ENCODE assay signal across 11 cellular contexts in genomic region chr5:16492398-16493175, GRCh38. TPM values are rescaled to one million over a fixed set of nuclear protein-coding genes. Genes with fewer than 3 reads are reported as not detected.
DNase-seq lines count a peak whose midpoint lies in the region; ATAC-seq and TF ChIP-seq lines count a peak whose summit lies in the region.
"Had no signal": no experiment of that assay in that cellular context is flagged by ENCODE, and none has a peak within 500 bp of the region (broad histone marks: within the 10 kb centered on the region; RNA-seq: fewer than 3 reads in every experiment).

No MANE protein-coding gene starts in this region.

- no peaks in the 10 kb centered on the region for H3K27me3 ChIP-seq in left lung
- H3K27me3 ChIP-seq in ascending aorta: no peaks in the 10 kb centered on the region
- H3K27me3 ChIP-seq: neutrophil had no signal

- no peaks in the 10 kb centered on the region for H3K36me3 ChIP-seq in HEK293 (ENCODE audit: control insufficient read depth in 2 of 2, insufficient read depth in 1 of 2, low read length in 2 of 2)
- H3K36me3 ChIP-seq in left lung: no peaks in the 10 kb centered on the region
- no peaks in the 10 kb centered on the region for H3K36me3 ChIP-seq in ascending aorta
- H3K36me3 ChIP-seq: neutrophil had no signal

- intact Hi-C loops in left lung (cut with DNase I): no loop called here
- intact Hi-C loops in ascending aorta (cut with DNase I): no loop called here

- CTCF ChIA-PET in HEK293 (lab: Yijun Ruan, JAX): interaction anchor here (1.1 kb wide), 1 partner anchor 56 kb away, joined by 5 read pairs; no protein-coding TSS in a partner anchor

- peak; percentile 29 for DNase-seq in A172 (ENCODE audit: low spot score)
- peak; percentile 35 for DNase-seq in astrocyte of the spinal cord (ENCODE audit: low read depth, low spot score)
- DNase-seq in left lung: peak in 1 of 2 donors; percentile 62
- DNase-seq in ascending aorta (ENCODE audit: low spot score in 2 of 2): no peak
- DNase-seq in activated effector memory CD4-positive, alpha-beta T cell treated with anti-CD3 and anti-CD28 coated beads, Interleukin-2, amount 50 U/mL, for 16 hours: no peak
- no peak for DNase-seq in activated T-cell treated with anti-CD3 and anti-CD28 coated beads, Interleukin-2, amount 50 U/mL, for 48 hours
- DNase-seq: DMS79 treated with DMSO at 0.1 percent for 48 hours, SIG-M5 had no signal

- TF ChIP-seq CTCF in HEK293 (tag by site-specific recombination; IDR thresholded peaks at IDR 0.05) (no peak), astrocyte of the spinal cord (IDR thresholded peaks at IDR 0.05; ENCODE audit: low read depth, low read length) (no peak), left lung (IDR thresholded peaks at IDR 0.05) (no peak), ascending aorta (IDR thresholded peaks at IDR 0.05) (no peak)

- no peak overlapping the region for H3K4me3 ChIP-seq in HEK293 (ENCODE audit: low read depth, low read length)
- H3K4me3 ChIP-seq in astrocyte of the spinal cord (ENCODE audit: low read depth, low read length): no peak overlapping the region
- no peak overlapping the region for H3K4me3 ChIP-seq in left lung
- H3K4me3 ChIP-seq in ascending aorta: no peak overlapping the region

- H3K9me3 ChIP-seq in HEK293 (ENCODE audit: control insufficient read depth, insufficient read depth, low read depth, low read length): peaks cover 5% of the 10 kb centered on the region
- peaks cover 0 to 22% of the 10 kb centered on the region in 2 donors for H3K9me3 ChIP-seq in left lung
- peaks cover 0 to 10% of the 10 kb centered on the region in 2 donors for H3K9me3 ChIP-seq in ascending aorta
- H3K9me3 ChIP-seq: neutrophil had no signal

- no peak overlapping the region for H3K27ac ChIP-seq in HEK293 (ENCODE audit: extremely low read depth, low read depth, low read length)
- peak overlapping the region; percentile 44 to 61 for H3K27ac ChIP-seq in left lung
- H3K27ac ChIP-seq in ascending aorta: no peak overlapping the region
- H3K27ac ChIP-seq: neutrophil had no signal

- peak; percentile 87 for ATAC-seq in left lung
- no peak for ATAC-seq in GM21515 (IDR thresholded peaks at IDR 0.05; ENCODE audit: unreplicated experiment)

- in situ Hi-C loops in astrocyte of the spinal cord (cut with HindIII; ENCODE audit: low sequenced_read_pairs): no loop called here

- H3K4me1 ChIP-seq in HEK293 (ENCODE audit: control insufficient read depth, insufficient read depth, low read length): no peaks in the 10 kb centered on the region
- peaks cover 0 to 7% of the 10 kb centered on the region in 2 donors for H3K4me1 ChIP-seq in left lung
- H3K4me1 ChIP-seq in ascending aorta: no peaks in the 10 kb centered on the region

- POLR2A ChIA-PET in HEK293 (lab: Yijun Ruan, JAX): no interaction called here

TF ChIP-seq in HEK293, 187 proteins besides CTCF, POLR2A, EP300 and RAD21:
- no peak for TF ChIP-seq ZNF501 (tag by site-specific recombination; IDR thresholded peaks at IDR 0.05)
- TF ChIP-seq KLF8 (tag by site-specific recombination; IDR thresholded peaks at IDR 0.05): no peak
- no peak for TF ChIP-seq ZNF239 (tag by site-specific recombination; IDR thresholded peaks at IDR 0.05)
- TF ChIP-seq MZF1 (tag by site-specific recombination; IDR thresholded peaks at IDR 0.05; ENCODE audit: borderline replicate concordance): no peak
- no peak for TF ChIP-seq ZNF645 (tag by site-specific recombination; IDR thresholded peaks at IDR 0.05)
- peak; percentile 55; the same call in 1 of the 2 replicates for TF ChIP-seq SCRT2 (tag by site-specific recombination; IDR thresholded peaks at IDR 0.05)

RNA-seq across cellular contexts. Expression of gene ZNF622, which starts 27.0 kb away (rescaled TPM):
- 58.9 and 73.0 TPM in 2 replicates for total RNA-seq in A172 (2014; rRNA removed; shearing (Covaris generic))
- total RNA-seq in left lung (10 to 100 TPM; 24.2 to 29.5 TPM), ascending aorta (75.5 TPM)

Comparison
In these comparisons a context has a peak if more than half of its experiments do, and no peak if none do; other contexts are left out.
1. DNase-seq: peak in A172 (single experiment) and astrocyte of the spinal cord (single experiment); none in ascending aorta (0 of 2), activated effector memory CD4-positive, alpha-beta T cell treated with anti-CD3 and anti-CD28 coated beads, Interleukin-2, amount 50 U/mL, for 16 hours (single experiment) and activated T-cell treated with anti-CD3 and anti-CD28 coated beads, Interleukin-2, amount 50 U/mL, for 48 hours (0 of 2).
2. H3K27ac ChIP-seq: peak in left lung (2 of 2); none in HEK293 (single experiment) and ascending aorta (0 of 2).